16 cellular contexts compared by ENCODE assay signal in the genomic region with DNA sequence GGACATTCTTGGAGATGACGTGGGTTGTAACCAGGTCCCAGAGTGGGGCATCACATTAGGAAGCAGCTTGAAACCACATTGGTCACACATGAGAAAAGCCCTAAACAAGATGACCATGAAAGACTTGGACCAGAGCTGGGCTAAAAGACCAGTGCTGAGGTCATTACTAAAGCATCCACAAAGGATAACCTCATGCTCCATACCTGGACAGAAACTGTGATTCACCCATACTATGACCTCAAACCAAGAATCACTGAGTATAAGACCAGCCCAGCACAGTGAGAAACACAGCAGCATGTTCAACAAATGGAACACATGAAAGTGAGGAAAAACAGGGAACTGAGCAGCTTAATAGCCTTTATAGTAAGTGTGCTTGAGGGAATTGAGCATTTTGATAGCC.
"Had no signal": no experiment of that assay in that cellular context is flagged by ENCODE, and none has a peak within 500 bp of the region (broad histone marks: within the 10 kb centered on the region; RNA-seq: fewer than 3 reads in every experiment).

No MANE protein-coding gene starts in this region.

- ATAC-seq: gastrocnemius medialis; naive thymus-derived CD4-positive, alpha-beta T cell; right lobe of liver; stimulated activated naive CD8-positive, alpha-beta T cell treated with anti-CD3 and anti-CD28 coated beads, Interleukin-15, Interleukin-2, amounts not matched to agents 100 U/mL and 50 U/mL, for 24 hours had no signal

- H3K4me3 ChIP-seq: coronary artery, gastrocnemius medialis, prostate gland, right lobe of liver, suprapubic skin, thyroid gland had no signal

- DNase-seq: effector CD4-positive, alpha-beta T cell; endodermal cell; gastrocnemius medialis; glutamatergic neuron; immature natural killer cell; naive thymus-derived CD4-positive, alpha-beta T cell; nephron progenitor cell; retina; right lobe of liver; stimulated activated CD4-positive, alpha-beta T cell treated with anti-CD3 and anti-CD28 coated beads, Interleukin-4, amount 100 ng/mL, for 1 hour; stimulated activated CD8-positive, alpha-beta memory T cell treated with anti-CD3 and anti-CD28 coated beads, Interleukin-4, amount 100 ng/mL, for 48 hours; stimulated activated naive CD8-positive, alpha-beta T cell treated with anti-CD3 and anti-CD28 coated beads, Interleukin-15, Interleukin-2, amounts not matched to agents 100 U/mL and 50 U/mL, for 24 hours; thyroid gland had no signal
